ENCODE assay signal across 22 cellular contexts in the genomic region with DNA sequence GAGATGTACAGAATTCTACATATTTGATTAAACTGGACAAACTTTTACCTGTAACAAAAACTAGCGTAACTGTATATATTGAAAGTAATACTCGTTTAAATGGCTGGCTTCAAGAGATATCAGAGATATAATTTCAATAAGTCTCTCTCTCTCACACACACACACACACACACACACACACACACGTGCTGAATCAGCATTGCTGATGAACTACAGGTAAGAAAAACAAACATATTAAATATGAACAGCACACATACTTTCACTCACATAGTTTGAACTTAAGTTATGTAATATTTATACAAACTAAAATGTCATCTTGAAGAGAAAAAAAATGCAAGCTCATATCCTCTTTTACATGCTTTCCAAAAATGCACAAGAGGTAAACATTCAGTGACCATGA.
DNase-seq lines count a peak whose midpoint lies in the region; ATAC-seq, FAIRE-seq and TF ChIP-seq lines count a peak whose summit lies in the region.
"Had no signal": no experiment of that assay in that cellular context is flagged by ENCODE, and none has a peak within 500 bp of the region (broad histone marks: within the 10 kb centered on the region; RNA-seq: fewer than 3 reads in every experiment).

No MANE protein-coding gene starts in this region.

- peaks cover 69% of the 10 kb centered on the region for H3K4me1 ChIP-seq in GM23248 (ENCODE audit: insufficient read depth)
- H3K4me1 ChIP-seq in PC-3 (ENCODE audit: insufficient read depth, low read length), result peaks cover 42% of the 10 kb centered on the region
- peaks cover 0 to 84% (median 45%) of the 10 kb centered on the region in 4 donors for H3K4me1 ChIP-seq in sigmoid colon
- H3K4me1 ChIP-seq: breast epithelium, prostate gland had no signal

- ATAC-seq in PC-3, result no peak
- ATAC-seq: gastrocnemius medialis, T-cell had no signal

- POLR2A ChIA-PET in PC-3 (lab: Charles Lee; ENCODE audit: unreplicated experiment), result no interaction called here

- TF ChIP-seq EP300 in sigmoid colon (IDR thresholded peaks at IDR 0.05), result no peak

- in situ Hi-C loops in GM23248 (cut with MboI), result no loop called here

- WGBS in GM23248 (ENCODE audit: low coverage in 1 of 2, low lambda C conversion rate in 2 of 2, missing lambda C conversion rate in 2 of 2), 2 experiments, result 87 to 92% methylated on average over 3 of the region's 3 CpGs
- WGBS in sigmoid colon, 2 donors, result 74 to 77% methylated on average over 3 of the region's 3 CpGs

- no peak for TF ChIP-seq POLR2A in sigmoid colon (IDR thresholded peaks at IDR 0.05)

- no TSS peak for BruUV-seq in PC-3 (replicated peaks; lab: Mats Ljungman, UMichigan)

- H3K27me3 ChIP-seq in GM23248 (replicated peaks; ENCODE audit: insufficient read depth) (no peaks in the 10 kb centered on the region), PC-3 (ENCODE audit: low read length) (no peaks in the 10 kb centered on the region), sigmoid colon (no peaks in the 10 kb centered on the region)

- H4K20me1 ChIP-seq in GM23248 (ENCODE audit: insufficient read depth) (no peaks in the 10 kb centered on the region), PC-3 (ENCODE audit: low read length) (no peaks in the 10 kb centered on the region)
- H4K20me1 ChIP-seq: BLaER1 had no signal

- H3K9me3 ChIP-seq in GM23248 (ENCODE audit: low read depth) (no peaks in the 10 kb centered on the region), PC-3 (ENCODE audit: low read length) (no peaks in the 10 kb centered on the region), sigmoid colon (no peaks in the 10 kb centered on the region)
- H3K9me3 ChIP-seq: BLaER1, breast epithelium, gastrocnemius medialis, prostate gland, thoracic aorta had no signal

- DNase-seq in GM23248 (no peak), PC-3 (peak; percentile 31), fibroblast of mammary gland (ENCODE audit: low read depth) (no peak), sigmoid colon (no peak), superior temporal gyrus (ENCODE audit: extremely low spot score) (no peak), frontal cortex (ENCODE audit: low spot score in 2 of 2) (no peak), NCI-H524 treated with DMSO at 0.1 percent for 48 hours (lab: John Stamatoyannopoulos, UW) (no peak)
- DNase-seq: activated CD4-positive, CD25-positive, alpha-beta regulatory T cell; activated naive CD4-positive, alpha-beta T cell treated with anti-CD3 and anti-CD28 coated beads for 36 hours; COR-L47; DMS79 treated with DMSO at 0.1 percent for 48 hours; effector CD8-positive, alpha-beta T cell; gastrocnemius medialis; GF-D8; hippocampal formation; Kasumi-1; stimulated activated naive CD4-positive, alpha-beta T cell treated with Interleukin-2 at 50 U/mL for 16 hours; T-cell had no signal

- H2AFZ ChIP-seq in GM23248 (no peak overlapping the region), PC-3 (ENCODE audit: low read length) (no peak overlapping the region)

- CTCF ChIA-PET in PC-3 (lab: Charles Lee), result interaction anchor here (0.7 kb wide), 2 partner anchors 21 to 372 kb away, joined by 4 read pairs; no protein-coding TSS in a partner anchor

- H3F3A ChIP-seq in GM23248 (ENCODE audit: insufficient read depth) (peaks cover 48% of the 10 kb centered on the region), PC-3 (ENCODE audit: low read length, unreplicated experiment) (no peaks in the 10 kb centered on the region)

- intact Hi-C loops in PC-3 (cut with micrococcal nuclease) (loop anchor here (5.0 to 10.0 kb wide), 3 partner anchors 120 to 213 kb away; no protein-coding TSS in a partner anchor), sigmoid colon (cut with DNase I) (loop anchor here (2.0 to 5.0 kb wide), 4 partner anchors 46 to 193 kb away; no protein-coding TSS in a partner anchor)

- FAIRE-seq in frontal cortex (lab: Jason Lieb, UNC), result no peak

- H3K9ac ChIP-seq in GM23248, result no peak overlapping the region
- H3K9ac ChIP-seq in PC-3 (ENCODE audit: low read length), result no peak overlapping the region
- H3K9ac ChIP-seq: BLaER1 had no signal

- H3K4me2 ChIP-seq in GM23248 (ENCODE audit: unreplicated experiment), result peak overlapping the region; percentile 91
- peak overlapping the region; percentile 92; the same call in 1 of the 2 replicates for H3K4me2 ChIP-seq in PC-3 (ENCODE audit: low read length)

- H3K27ac ChIP-seq in GM23248 (0 out of 2 replicates have a peak overlapping the region, but pooled peaks have one; percentile 89), PC-3 (ENCODE audit: low read length) (no peak overlapping the region), sigmoid colon (peak overlapping the region in 3 of 4 donors; percentile 87 to 91 (median 89))
- H3K27ac ChIP-seq: BLaER1, breast epithelium, prostate gland had no signal

- H3K4me3 ChIP-seq in GM23248 (no peak overlapping the region), PC-3 (ENCODE audit: low read length) (no peak overlapping the region), fibroblast of mammary gland (ENCODE audit: control insufficient read depth, low read depth, low read length) (peak overlapping the region; percentile 72), sigmoid colon (no peak overlapping the region)
- H3K4me3 ChIP-seq: BLaER1, breast epithelium, gastrocnemius medialis, prostate gland, thoracic aorta had no signal

- TF ChIP-seq CTCF in PC-3 (conservative IDR thresholded peaks at IDR 0.05; ENCODE audit: low read depth, low read length), result no peak
- TF ChIP-seq CTCF in fibroblast of mammary gland (conservative IDR thresholded peaks at IDR 0.05; ENCODE audit: control insufficient read depth, insufficient read depth, low read depth, low read length), result no peak
- TF ChIP-seq CTCF in sigmoid colon (IDR thresholded peaks at IDR 0.05), result no peak

- H3K79me2 ChIP-seq in GM23248 (ENCODE audit: insufficient read depth) (peaks cover 81% of the 10 kb centered on the region), PC-3 (ENCODE audit: low read length) (peaks cover 22% of the 10 kb centered on the region)

- H3K9me2 ChIP-seq in GM23248 (ENCODE audit: insufficient read depth) (no peaks in the 10 kb centered on the region), PC-3 (replicated peaks; ENCODE audit: low read length) (no peaks in the 10 kb centered on the region)

- H3K36me3 ChIP-seq in GM23248 (ENCODE audit: low read depth), result no peaks in the 10 kb centered on the region
- no peaks in the 10 kb centered on the region for H3K36me3 ChIP-seq in PC-3 (ENCODE audit: low read depth, low read length)
- no peaks in the 10 kb centered on the region for H3K36me3 ChIP-seq in sigmoid colon
- H3K36me3 ChIP-seq: BLaER1, breast epithelium, gastrocnemius medialis, prostate gland, thoracic aorta had no signal
